ENCODE assay signal across 26 cellular contexts in genomic region chr3:49727924-49728361, GRCh38. TPM values are rescaled to one million over a fixed set of nuclear protein-coding genes. Genes with fewer than 3 reads are reported as not detected.
DNase-seq lines count a peak whose midpoint lies in the region; ATAC-seq and TF ChIP-seq lines count a peak whose summit lies in the region.
"Had no signal": no experiment of that assay in that cellular context is flagged by ENCODE, and none has a peak within 500 bp of the region (broad histone marks: within the 10 kb centered on the region; RNA-seq: fewer than 3 reads in every experiment).

No MANE protein-coding gene starts in this region.

- H3K9me3 ChIP-seq in aorta (ENCODE audit: control insufficient read depth, low read length), result no peaks in the 10 kb centered on the region

- peaks cover 38% of the 10 kb centered on the region for H3K4me1 Mint-ChIP-seq in activated B cell treated with CpG ODN at 0.5 μM for 24 hours
- H3K4me1 Mint-ChIP-seq in naive B cell, result peaks cover 17 to 32% (median 17%) of the 10 kb centered on the region in 3 donors
- H3K4me1 Mint-ChIP-seq in stimulated activated naive B cell treated with anti-CD40 and anti-IgM and Interleukin-4, amounts not matched to agents 10 μg/mL and 1 μg/mL and 100 μg/mL, for 72 hours, result peaks cover 14 to 36% of the 10 kb centered on the region in 2 donors
- H3K4me1 Mint-ChIP-seq in activated naive CD4-positive, alpha-beta T cell treated with anti-CD3 and anti-CD28 coated beads for 36 hours (ENCODE audit: low read depth), result peaks cover 10% of the 10 kb centered on the region

- ATAC-seq in activated B cell treated with CpG ODN at 0.5 μM for 24 hours (ENCODE audit: low read depth) (no peak), naive B cell (ENCODE audit: low read depth in 2 of 2) (no peak), GM21447 (IDR thresholded peaks at IDR 0.05; ENCODE audit: unreplicated experiment) (no peak), aorta (ENCODE audit: low FRiP score) (no peak)
- no peak for ATAC-seq in stimulated activated naive B cell treated with anti-CD40 and anti-IgM and Interleukin-4, amounts not matched to agents 10 μg/mL and 1 μg/mL and 100 μg/mL, for 72 hours (replicated peaks)
- ATAC-seq: Panc1 had no signal

- H3K27ac Mint-ChIP-seq in activated B cell treated with CpG ODN at 0.5 μM for 24 hours (peak overlapping the region; percentile 84), naive B cell (peak overlapping the region in 5 of 6 donors; percentile 26 to 100 (median 58))
- H3K27ac Mint-ChIP-seq in stimulated activated naive B cell treated with anti-CD40 and anti-IgM and Interleukin-4, amounts not matched to agents 10 μg/mL and 1 μg/mL and 100 μg/mL, for 72 hours, result peak overlapping the region; percentile 65
- no peak overlapping the region for H3K27ac Mint-ChIP-seq in activated naive CD4-positive, alpha-beta T cell treated with anti-CD3 and anti-CD28 coated beads for 36 hours

- H3K4me3 ChIP-seq in aorta (ENCODE audit: low read length in 2 of 2), result no peak overlapping the region
- H3K4me3 ChIP-seq: GM23248 had no signal

- no peaks in the 10 kb centered on the region for H3K27me3 ChIP-seq in aorta (ENCODE audit: control insufficient read depth in 1 of 2, insufficient read depth in 2 of 2, low read length in 1 of 2)

- 92 to 93% methylated on average over 15 of the region's 15 CpGs for WGBS in aorta, 2 donors

- POLR2A ChIA-PET in activated B cell treated with CpG ODN at 0.5 μM for 24 hours (lab: Charles Lee), result no interaction called here

- intact Hi-C loops in activated B cell treated with CpG ODN at 0.5 μM for 24 hours (cut with micrococcal nuclease), result no loop called here
- intact Hi-C loops in activated naive CD4-positive, alpha-beta T cell treated with anti-CD3 and anti-CD28 coated beads for 36 hours (cut with micrococcal nuclease), result loop anchor here (10.0 kb wide), 1 partner anchor 703 kb away; the partner anchor contains the start of genes IMPDH2 and NDUFAF3
- intact Hi-C loops in aorta (cut with DNase I), result loop anchor here in 1 of 2 donors (10.0 kb wide), 1 partner anchor 57 kb away; the partner anchor contains the start of gene IP6K1

- H3K36me3 Mint-ChIP-seq in activated B cell treated with CpG ODN at 0.5 μM for 24 hours (ENCODE audit: low read depth) (peaks cover 49% of the 10 kb centered on the region), naive B cell (peaks cover 6 to 15% of the 10 kb centered on the region in 2 donors)
- peaks cover 22 to 42% of the 10 kb centered on the region in 2 donors for H3K36me3 Mint-ChIP-seq in stimulated activated naive B cell treated with anti-CD40 and anti-IgM and Interleukin-4, amounts not matched to agents 10 μg/mL and 1 μg/mL and 100 μg/mL, for 72 hours
- peaks cover 15% of the 10 kb centered on the region for H3K36me3 Mint-ChIP-seq in activated naive CD4-positive, alpha-beta T cell treated with anti-CD3 and anti-CD28 coated beads for 36 hours (ENCODE audit: low read depth)

- H3K4me3 Mint-ChIP-seq in activated B cell treated with CpG ODN at 0.5 μM for 24 hours, result no peak overlapping the region
- H3K4me3 Mint-ChIP-seq in naive B cell, result no peak overlapping the region
- no peak overlapping the region for H3K4me3 Mint-ChIP-seq in stimulated activated naive B cell treated with anti-CD40 and anti-IgM and Interleukin-4, amounts not matched to agents 10 μg/mL and 1 μg/mL and 100 μg/mL, for 72 hours
- no peak overlapping the region for H3K4me3 Mint-ChIP-seq in activated naive CD4-positive, alpha-beta T cell treated with anti-CD3 and anti-CD28 coated beads for 36 hours

- no peak overlapping the region for H3K27ac ChIP-seq in aorta (ENCODE audit: low read depth in 1 of 2, low read length in 2 of 2)
- H3K27ac ChIP-seq: 22Rv1, GM23248, HL-60 had no signal

- peaks cover 0 to 14% of the 10 kb centered on the region in 2 donors for H3K36me3 ChIP-seq in aorta (ENCODE audit: control insufficient read depth in 1 of 2, insufficient read depth in 2 of 2, low read length in 1 of 2)

- H3K27me3 Mint-ChIP-seq in activated B cell treated with CpG ODN at 0.5 μM for 24 hours (no peaks in the 10 kb centered on the region), naive B cell (no peaks in the 10 kb centered on the region)
- no peaks in the 10 kb centered on the region for H3K27me3 Mint-ChIP-seq in stimulated activated naive B cell treated with anti-CD40 and anti-IgM and Interleukin-4, amounts not matched to agents 10 μg/mL and 1 μg/mL and 100 μg/mL, for 72 hours
- H3K27me3 Mint-ChIP-seq in activated naive CD4-positive, alpha-beta T cell treated with anti-CD3 and anti-CD28 coated beads for 36 hours (ENCODE audit: low read depth), result no peaks in the 10 kb centered on the region

- H3K4me1 ChIP-seq in aorta (ENCODE audit: control insufficient read depth in 1 of 2, insufficient read depth in 2 of 2, low read length in 2 of 2), result no peaks in the 10 kb centered on the region

- H3K9me3 Mint-ChIP-seq in activated B cell treated with CpG ODN at 0.5 μM for 24 hours (no peaks in the 10 kb centered on the region), naive B cell (no peaks in the 10 kb centered on the region)
- no peaks in the 10 kb centered on the region for H3K9me3 Mint-ChIP-seq in stimulated activated naive B cell treated with anti-CD40 and anti-IgM and Interleukin-4, amounts not matched to agents 10 μg/mL and 1 μg/mL and 100 μg/mL, for 72 hours
- H3K9me3 Mint-ChIP-seq in activated naive CD4-positive, alpha-beta T cell treated with anti-CD3 and anti-CD28 coated beads for 36 hours, result no peaks in the 10 kb centered on the region

- CTCF ChIA-PET in activated B cell treated with CpG ODN at 0.5 μM for 24 hours (lab: Charles Lee), result no interaction called here
- CTCF ChIA-PET in activated naive CD4-positive, alpha-beta T cell treated with anti-CD3 and anti-CD28 coated beads for 36 hours (lab: Charles Lee), result interaction anchor here (0.9 kb wide), 1 partner anchor 9 kb away, joined by 3 read pairs; the partner anchor contains the start of gene AMIGO3

- peak; percentile 61 for DNase-seq in activated effector memory CD4-positive, alpha-beta T cell treated with anti-CD3 and anti-CD28 coated beads, Interleukin-2, amount 50 U/mL, for 16 hours
- no peak for DNase-seq in activated effector memory CD4-positive, alpha-beta T cell treated with Interleukin-2 at 50 U/mL for 16 hours
- no peak for DNase-seq in activated B cell treated with CpG ODN at 0.5 μM for 24 hours
- DNase-seq in naive B cell, result no peak
- DNase-seq in stimulated activated naive B cell treated with anti-CD40 and anti-IgM and Interleukin-4, amounts not matched to agents 10 μg/mL and 1 μg/mL and 100 μg/mL, for 72 hours, result no peak
- DNase-seq in activated naive CD4-positive, alpha-beta T cell treated with anti-CD3 and anti-CD28 coated beads for 36 hours, result no peak
- DNase-seq in aorta, result no peak
- DNase-seq: ACHN, Calu3, DMS153, DND-41, GM23248, HCEC 1CT, NCI-H1092, NCI-H1417 treated with DMSO at 0.1 percent for 48 hours, NCI-H1694 treated with DMSO at 0.1 percent for 48 hours, NCI-H2081, NCI-H2227 treated with DMSO at 0.1 percent for 48 hours, NCI-H526 treated with DMSO at 0.1 percent for 48 hours, SHP77 treated with DMSO at 0.1 percent for 48 hours had no signal

- TF ChIP-seq CTCF in activated B cell treated with CpG ODN at 0.5 μM for 24 hours (IDR thresholded peaks at IDR 0.05), result no peak

RNA-seq across cellular contexts. Expression of gene GMPPB, which starts 4.2 kb away (rescaled TPM):
- 39.9 and 40.7 TPM in 2 replicates for total RNA-seq in activated B cell treated with CpG ODN at 0.5 μM for 24 hours
- polyA plus RNA-seq in naive B cell (ENCODE audit: low read depth in 6 of 6), result 10 to 100 TPM; 11.5 to 22.0 (median 14.6) TPM
- total RNA-seq in activated naive CD4-positive, alpha-beta T cell treated with anti-CD3 and anti-CD28 coated beads for 36 hours, result 10 to 100 TPM; 25.6 to 27.4 TPM
- total RNA-seq in aorta, result 10 to 100 TPM; 29.2 to 39.6 TPM
- polyA plus RNA-seq in aorta, result 10 to 100 TPM; 13.4 to 24.6 TPM

RNA-seq across cellular contexts. Expression of gene AMIGO3, which starts 8.5 kb away (rescaled TPM):
- total RNA-seq in activated B cell treated with CpG ODN at 0.5 μM for 24 hours (not detected in 2 replicates), aorta (not detected)
- polyA plus RNA-seq in naive B cell (ENCODE audit: low read depth in 6 of 6) (under 1 TPM in 2 of 6 donors, not detected in 4; 0.30 to 0.77 TPM), aorta (1 to 10 TPM in 1 of 2 donors, not detected in 1; 1.1 TPM)
- total RNA-seq in activated naive CD4-positive, alpha-beta T cell treated with anti-CD3 and anti-CD28 coated beads for 36 hours, result not detected
- total RNA-seq: GM23248, NCI-H460 had no signal
- polyA plus RNA-seq: BJ had no signal

RNA-seq across cellular contexts. Expression of gene RNF123, which starts 38.6 kb away (rescaled TPM):
- total RNA-seq in activated B cell treated with CpG ODN at 0.5 μM for 24 hours, result 35.1 and 51.4 TPM in 2 replicates
- polyA plus RNA-seq in naive B cell (ENCODE audit: low read depth in 6 of 6), result 10 to 100 TPM in 5 of 6 donors, 1 to 10 TPM in 1; 5.7 to 19.5 (median 11.0) TPM
- total RNA-seq in activated naive CD4-positive, alpha-beta T cell treated with anti-CD3 and anti-CD28 coated beads for 36 hours, result 10 to 100 TPM; 20.3 to 21.5 TPM
- total RNA-seq in aorta, result 10 to 100 TPM; 34.7 to 38.1 TPM
- polyA plus RNA-seq in aorta, result 10 to 100 TPM; 12.5 to 29.8 TPM

RNA-seq across cellular contexts. Expression of gene MST1, which starts 38.7 kb away (rescaled TPM):
- 4.7 and 8.0 TPM in 2 replicates for total RNA-seq in activated B cell treated with CpG ODN at 0.5 μM for 24 hours
- 1 to 10 TPM in 2 of 6 donors, under 1 TPM in 1, not detected in 3; 0.41 to 1.8 (median 1.1) TPM for polyA plus RNA-seq in naive B cell (ENCODE audit: low read depth in 6 of 6)
- 10 to 100 TPM; 10.7 to 13.1 TPM for total RNA-seq in activated naive CD4-positive, alpha-beta T cell treated with anti-CD3 and anti-CD28 coated beads for 36 hours
- total RNA-seq in aorta, result 10 to 100 TPM in 1 of 2 donors, 1 to 10 TPM in 1; 5.3 to 16.9 TPM
- 10 to 100 TPM in 1 of 2 donors, 1 to 10 TPM in 1; 4.5 to 64.7 TPM for polyA plus RNA-seq in aorta

RNA-seq across cellular contexts. Expression of gene APEH, which starts 53.8 kb away (rescaled TPM):
- total RNA-seq in activated B cell treated with CpG ODN at 0.5 μM for 24 hours, result 109 and 113 TPM in 2 replicates
- 100 to 1,000 TPM in 1 of 6 donors, 10 to 100 TPM in 5; 73.4 to 105 (median 82.2) TPM for polyA plus RNA-seq in naive B cell (ENCODE audit: low read depth in 6 of 6)
- total RNA-seq in activated naive CD4-positive, alpha-beta T cell treated with anti-CD3 and anti-CD28 coated beads for 36 hours, result 100 to 1,000 TPM; 120 to 122 TPM
- total RNA-seq in aorta, result 10 to 100 TPM; 51.7 to 53.6 TPM
- polyA plus RNA-seq in aorta, result 10 to 100 TPM; 30.3 to 47.2 TPM
